Comparison of ENCODE assay signal across 1 cellular context in genomic region chr14:32006267-32007110, GRCh38.
TF ChIP-seq lines count a peak whose summit lies in the region.

No MANE protein-coding gene starts in this region.

TF ChIP-seq in GM12878, 131 proteins besides CTCF, POLR2A, EP300 and RAD21 (continued from another document):
- TF ChIP-seq RELB (IDR thresholded peaks at IDR 0.05; ENCODE audit: low read depth) (peak; percentile 45; the same call in 1 of the 2 replicates), NR2F1 (conservative IDR thresholded peaks at IDR 0.05) (0 out of 2 replicates have a peak, but pooled peaks have one; percentile 22), ELK1 (IDR thresholded peaks at IDR 0.05; ENCODE audit: low read depth, low read length) (no peak), ZNF687 (IDR thresholded peaks at IDR 0.05) (0 out of 2 replicates have a peak, but pooled peaks have one; percentile 41), BHLHE40 (IDR thresholded peaks at IDR 0.05; ENCODE audit: borderline replicate concordance in 1 of 2, low read depth in 2 of 2, low read length in 1 of 2) (peak in 1 of 2 experiments; percentile 63; a peak in 2 of 4 replicates), DPF2 (IDR thresholded peaks at IDR 0.05) (peak; percentile 45; the same call in 1 of the 2 replicates)
